ENCODE assay signal across 12 cellular contexts in genomic region chr2:47897191-47897955, GRCh38. TPM values are rescaled to one million over a fixed set of nuclear protein-coding genes. Genes with fewer than 3 reads are reported as not detected.
DNase-seq lines count a peak whose midpoint lies in the region; ATAC-seq and TF ChIP-seq lines count a peak whose summit lies in the region.
"Had no signal": no experiment of that assay in that cellular context is flagged by ENCODE, and none has a peak within 500 bp of the region (broad histone marks: within the 10 kb centered on the region; RNA-seq: fewer than 3 reads in every experiment).

No MANE protein-coding gene starts in this region.

- H3K27ac ChIP-seq in HEK293 (ENCODE audit: extremely low read depth, low read depth, low read length) (no peak overlapping the region), gastrocnemius medialis (no peak overlapping the region)

- no peak overlapping the region for H3K27ac Mint-ChIP-seq in T-helper 2 cell treated with Interferon-gamma antibody and Interleukin-4, amounts not matched to agents 5 μg/mL and 100 μg/mL, for 36 hours
- peak overlapping the region; percentile 84 for H3K27ac Mint-ChIP-seq in activated naive CD8-positive, alpha-beta T cell
- peak overlapping the region; percentile 24 for H3K27ac Mint-ChIP-seq in progenitor cell of endocrine pancreas

- POLR2A ChIA-PET in HEK293 (lab: Yijun Ruan, JAX), result interaction anchor here (0.7 kb wide), 1 partner anchor 8 kb away, joined by 5 read pairs; no protein-coding TSS in a partner anchor

- in situ Hi-C loops in gastrocnemius medialis (cut with MboI; ENCODE audit: low sequenced_read_pairs in 4 of 4), result loop anchor here in 1 of 4 donors (10.0 kb wide), 1 partner anchor 113 kb away; the partner anchor contains the start of gene MSH6

- H3K9me3 Mint-ChIP-seq in T-helper 2 cell treated with Interferon-gamma antibody and Interleukin-4, amounts not matched to agents 5 μg/mL and 100 μg/mL, for 36 hours, result no peaks in the 10 kb centered on the region
- no peaks in the 10 kb centered on the region for H3K9me3 Mint-ChIP-seq in activated naive CD8-positive, alpha-beta T cell (ENCODE audit: low read depth)
- no peaks in the 10 kb centered on the region for H3K9me3 Mint-ChIP-seq in progenitor cell of endocrine pancreas (ENCODE audit: low read depth)

- H3K36me3 ChIP-seq in HEK293 (ENCODE audit: control insufficient read depth in 2 of 2, insufficient read depth in 1 of 2, low read length in 2 of 2) (no peaks in the 10 kb centered on the region), gastrocnemius medialis (no peaks in the 10 kb centered on the region)
- H3K36me3 ChIP-seq: MG63 had no signal

- H3K4me3 ChIP-seq in HEK293 (ENCODE audit: low read depth, low read length) (no peak overlapping the region), gastrocnemius medialis (no peak overlapping the region)
- H3K4me3 ChIP-seq: MG63 had no signal

- CTCF ChIA-PET in HEK293 (lab: Yijun Ruan, JAX), result interaction anchor here (1.2 kb wide), 1 partner anchor 130 kb away, joined by 5 read pairs; no protein-coding TSS in a partner anchor

- no peak overlapping the region for H3K4me3 Mint-ChIP-seq in T-helper 2 cell treated with Interferon-gamma antibody and Interleukin-4, amounts not matched to agents 5 μg/mL and 100 μg/mL, for 36 hours
- peak overlapping the region; percentile 65 for H3K4me3 Mint-ChIP-seq in activated naive CD8-positive, alpha-beta T cell
- H3K4me3 Mint-ChIP-seq in progenitor cell of endocrine pancreas (ENCODE audit: low read depth), result no peak overlapping the region

- H3K4me1 ChIP-seq in HEK293 (ENCODE audit: control insufficient read depth, insufficient read depth, low read length), result peaks cover 15% of the 10 kb centered on the region
- H3K4me1 ChIP-seq in gastrocnemius medialis, result peaks cover 37 to 45% of the 10 kb centered on the region in 2 donors

- H3K27me3 Mint-ChIP-seq in T-helper 2 cell treated with Interferon-gamma antibody and Interleukin-4, amounts not matched to agents 5 μg/mL and 100 μg/mL, for 36 hours (ENCODE audit: low read depth), result no peaks in the 10 kb centered on the region
- no peaks in the 10 kb centered on the region for H3K27me3 Mint-ChIP-seq in activated naive CD8-positive, alpha-beta T cell
- H3K27me3 Mint-ChIP-seq in progenitor cell of endocrine pancreas, result no peaks in the 10 kb centered on the region

- H3K4me1 Mint-ChIP-seq in T-helper 2 cell treated with Interferon-gamma antibody and Interleukin-4, amounts not matched to agents 5 μg/mL and 100 μg/mL, for 36 hours (ENCODE audit: low read depth), result peaks cover 50% of the 10 kb centered on the region
- H3K4me1 Mint-ChIP-seq in activated naive CD8-positive, alpha-beta T cell (ENCODE audit: low read depth), result peaks cover 81% of the 10 kb centered on the region
- peaks cover 13% of the 10 kb centered on the region for H3K4me1 Mint-ChIP-seq in progenitor cell of endocrine pancreas (ENCODE audit: low read depth)

- H3K27me3 ChIP-seq in gastrocnemius medialis, result no peaks in the 10 kb centered on the region
- H3K27me3 ChIP-seq: MG63 had no signal

- H3K36me3 Mint-ChIP-seq in T-helper 2 cell treated with Interferon-gamma antibody and Interleukin-4, amounts not matched to agents 5 μg/mL and 100 μg/mL, for 36 hours (ENCODE audit: low read depth), result peaks cover 21% of the 10 kb centered on the region
- peaks cover 3% of the 10 kb centered on the region for H3K36me3 Mint-ChIP-seq in activated naive CD8-positive, alpha-beta T cell
- peaks cover 1% of the 10 kb centered on the region for H3K36me3 Mint-ChIP-seq in progenitor cell of endocrine pancreas (ENCODE audit: insufficient read depth)

- ATAC-seq in GM19395 (IDR thresholded peaks at IDR 0.05; ENCODE audit: unreplicated experiment) (no peak), gastrocnemius medialis (no peak)

- no peak for TF ChIP-seq CTCF in HEK293 (tag by site-specific recombination; IDR thresholded peaks at IDR 0.05)
- no peak for TF ChIP-seq CTCF in progenitor cell of endocrine pancreas (IDR thresholded peaks at IDR 0.05; ENCODE audit: unreplicated experiment)
- TF ChIP-seq CTCF in gastrocnemius medialis (IDR thresholded peaks at IDR 0.05 in 4 of 5, conservative IDR thresholded peaks at IDR 0.05 in 1 of 5), result no peak

- intact Hi-C loops in gastrocnemius medialis (cut with DNase I; ENCODE audit: low total_unique reads), result loop anchor here (2.0 kb wide), 1 partner anchor 115 kb away; the partner anchor contains the start of gene MSH6

- peak; percentile 21 for DNase-seq in T-helper 2 cell treated with Interferon-gamma antibody and Interleukin-4, amounts not matched to agents 5 μg/mL and 100 μg/mL, for 36 hours (ENCODE audit: low spot score)
- DNase-seq in T-helper 2 cell, result no peak
- no peak for DNase-seq in progenitor cell of endocrine pancreas (ENCODE audit: low spot score, unreplicated experiment)
- no peak for DNase-seq in mesenteric fat pad (ENCODE audit: low spot score)
- no peak for DNase-seq in gastrocnemius medialis
- DNase-seq: DMS153, MG63, midbrain, T1000 had no signal

- no peaks in the 10 kb centered on the region for H3K9me3 ChIP-seq in HEK293 (ENCODE audit: control insufficient read depth, insufficient read depth, low read depth, low read length)
- H3K9me3 ChIP-seq in gastrocnemius medialis, result no peaks in the 10 kb centered on the region
- H3K9me3 ChIP-seq: MG63 had no signal

- no peak for TF ChIP-seq POLR2A in gastrocnemius medialis (IDR thresholded peaks at IDR 0.05)

TF ChIP-seq in HEK293, 187 proteins besides CTCF, POLR2A, EP300 and RAD21:
- no peak for TF ChIP-seq ZNF146 (tag by site-specific recombination; IDR thresholded peaks at IDR 0.05)
- no peak for TF ChIP-seq ZNF670 (tag by site-specific recombination; IDR thresholded peaks at IDR 0.05; ENCODE audit: low read depth)
- no peak for TF ChIP-seq ZNF148 (tag by site-specific recombination; IDR thresholded peaks at IDR 0.05; ENCODE audit: borderline replicate concordance)
- TF ChIP-seq ZNF362 (tag by site-specific recombination; IDR thresholded peaks at IDR 0.05), result peak; percentile 63; the same call in 1 of the 2 replicates

RNA-seq across cellular contexts. Expression of gene FBXO11, which starts 8.9 kb away (rescaled TPM):
- total RNA-seq in progenitor cell of endocrine pancreas, result 96.5 and 102 TPM in 2 replicates
- 59.3 TPM for total RNA-seq in mesenteric fat pad
- 10 to 100 TPM; 21.5 to 31.8 (median 28.4) TPM for total RNA-seq in gastrocnemius medialis
